ENCODE assay signal across 1 cellular context in genomic region chr19:37975071-37975470, GRCh38.
TF ChIP-seq lines count a peak whose summit lies in the region.

No MANE protein-coding gene starts in this region.

TF ChIP-seq in GM12878, 131 proteins besides CTCF, POLR2A, EP300 and RAD21:
- TF ChIP-seq E2F8 (IDR thresholded peaks at IDR 0.05; ENCODE audit: low read depth, partially characterized antibody) (no peak), IRF4 (IDR thresholded peaks at IDR 0.05; ENCODE audit: low read depth, low read length) (no peak), YY1 (IDR thresholded peaks at IDR 0.05; ENCODE audit: low read depth, low read length) (no peak), CBFB (IDR thresholded peaks at IDR 0.05; ENCODE audit: low read depth) (no peak), HDAC6 (IDR thresholded peaks at IDR 0.05; ENCODE audit: unreplicated experiment) (no peak), PAX8 (IDR thresholded peaks at IDR 0.05) (no peak), ATF3 (IDR thresholded peaks at IDR 0.05; ENCODE audit: borderline replicate concordance, extremely low read depth, low read depth, low read length) (no peak), BCL11A (IDR thresholded peaks at IDR 0.05; ENCODE audit: low read depth, low read length) (no peak), ELK1 (IDR thresholded peaks at IDR 0.05; ENCODE audit: low read depth, low read length) (no peak), SUZ12 (IDR thresholded peaks at IDR 0.05; ENCODE audit: unreplicated experiment) (no peak), POU2F2 (IDR thresholded peaks at IDR 0.05; ENCODE audit: borderline replicate concordance, low read depth, low read length) (0 out of 3 replicates have a peak, but pooled peaks have one; percentile 10), TCF12 (IDR thresholded peaks at IDR 0.05; ENCODE audit: low read depth, low read length) (0 out of 2 replicates have a peak, but pooled peaks have one; percentile 3), SMARCA5 (IDR thresholded peaks at IDR 0.05) (0 out of 2 replicates have a peak, but pooled peaks have one; percentile 13), EED (IDR thresholded peaks at IDR 0.05; ENCODE audit: low read depth) (peak; percentile 59), FOS (IDR thresholded peaks at IDR 0.05; ENCODE audit: borderline replicate concordance, extremely low read depth, insufficient read length) (no peak)
TF ChIP-seq in GM12878: peak in this region for 4.
